In genomic region chr21:27700974-27701614, GRCh38 we compare ENCODE assay signal across 8 cellular contexts.
DNase-seq lines count a peak whose midpoint lies in the region; ATAC-seq and TF ChIP-seq lines count a peak whose summit lies in the region.

No MANE protein-coding gene starts in this region.

- 8% methylated on average over 14 of the region's 14 CpGs for WGBS in liver

- no peaks in the 10 kb centered on the region for H3K27me3 ChIP-seq in liver (ENCODE audit: control insufficient read depth in 4 of 4, insufficient read depth in 4 of 4, low read length in 3 of 4)

- H3K27ac ChIP-seq in liver (ENCODE audit: low read depth in 1 of 2, low read length in 2 of 2): no peak overlapping the region

- ATAC-seq in HG02642 (IDR thresholded peaks at IDR 0.05; ENCODE audit: poor library complexity, unreplicated experiment) (peak; percentile 58), GM21390 (IDR thresholded peaks at IDR 0.05; ENCODE audit: unreplicated experiment) (no peak)

- TF ChIP-seq RAD21 in liver (IDR thresholded peaks at IDR 0.05): peak; percentile 94 to 97

- no peaks in the 10 kb centered on the region for H3K9me3 ChIP-seq in liver (ENCODE audit: control insufficient read depth in 4 of 4, low read length in 3 of 4)

- H3K4me1 ChIP-seq in liver (ENCODE audit: control insufficient read depth in 4 of 4, insufficient read depth in 4 of 4, low read length in 3 of 4): peaks cover 0 to 3% (median 1%) of the 10 kb centered on the region in 4 donors

- peak; percentile 88 for TF ChIP-seq CTCF in liver (IDR thresholded peaks at IDR 0.05; ENCODE audit: low read depth, low read length, missing input control)

- no peak overlapping the region for H3K9ac ChIP-seq in liver (ENCODE audit: low read depth in 1 of 2, low read length in 2 of 2)

- peak; percentile 77 for DNase-seq in D341Med (ENCODE audit: low spot score)
- DNase-seq in NCI-H460 (ENCODE audit: extremely low read depth, low read depth): peak; percentile 78
- DNase-seq in activated CD4-positive, alpha-beta T cell treated with anti-CD3 and anti-CD28 coated beads for 4 hours: peak; percentile 10 to 34
- DNase-seq in dermis blood vessel endothelial cell: peak; percentile 79
- peak in 2 of 3 donors; percentile 4 to 32 for DNase-seq in stimulated activated CD4-positive, alpha-beta T cell treated with anti-CD3 and anti-CD28 coated beads, TNF-alpha, amount 100 ng/mL, for 1 hour (ENCODE audit: low read depth in 3 of 3, low spot score in 1 of 3)

- H3K36me3 ChIP-seq in liver (ENCODE audit: control insufficient read depth in 4 of 4, insufficient read depth in 3 of 4, low read depth in 1 of 4, low read length in 3 of 4): no peaks in the 10 kb centered on the region

- no peak overlapping the region for H3K4me3 ChIP-seq in liver (ENCODE audit: low read depth in 1 of 3, low read length in 3 of 3)

TF ChIP-seq in liver, 16 proteins besides CTCF, POLR2A, EP300 and RAD21:
- TF ChIP-seq HNF4G (IDR thresholded peaks at IDR 0.05) (no peak), FOXA1 (IDR thresholded peaks at IDR 0.05) (no peak), HNF4A (conservative IDR thresholded peaks at IDR 0.05) (no peak), TAF1 (conservative IDR thresholded peaks at IDR 0.05) (no peak), YY1 (IDR thresholded peaks at IDR 0.05) (peak; percentile 20), NR2F2 (IDR thresholded peaks at IDR 0.05) (no peak)

Comparison
In these comparisons a context has a peak if more than half of its experiments do, and no peak if none do; other contexts are left out.
1. DNase-seq: peak in every context shown above with its lines; median percentile 79 in dermis blood vessel endothelial cell; 78 in NCI-H460; 77 in D341Med; 22 in activated CD4-positive, alpha-beta T cell treated with anti-CD3 and anti-CD28 coated beads for 4 hours; 18 in stimulated activated CD4-positive, alpha-beta T cell treated with anti-CD3 and anti-CD28 coated beads, TNF-alpha, amount 100 ng/mL, for 1 hour.